ENCODE assay signal across 8 cellular contexts in the genomic region with DNA sequence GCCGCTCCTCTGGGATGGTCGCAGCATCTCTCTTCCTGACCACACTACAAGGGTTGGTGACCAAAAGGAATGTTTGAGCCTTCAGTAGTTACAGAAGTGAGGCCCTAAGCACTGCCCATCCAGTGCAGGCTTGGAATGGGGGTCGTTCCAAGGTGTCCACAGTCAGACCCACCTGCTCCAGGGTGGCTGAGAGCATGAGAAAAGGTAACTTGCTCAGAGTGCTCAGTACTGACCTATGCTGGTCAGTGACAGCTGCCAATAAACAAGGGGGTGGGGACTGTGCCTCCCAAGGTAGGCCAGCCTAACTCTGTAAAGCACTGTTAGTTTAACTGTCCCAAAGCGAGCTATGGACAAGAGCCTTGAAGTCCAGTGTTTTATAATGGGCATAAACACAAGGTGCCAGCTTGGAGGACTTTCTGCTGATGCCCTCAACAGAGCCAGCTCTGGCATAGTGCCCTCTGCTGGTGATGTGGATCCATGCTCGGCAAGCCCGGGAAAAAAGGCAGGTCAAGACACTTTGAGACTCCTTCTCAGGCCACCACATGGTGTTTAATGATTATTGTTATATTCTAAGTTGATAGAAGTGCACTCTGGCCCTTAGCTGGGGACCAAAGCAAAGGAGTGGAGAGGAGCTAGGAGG.
DNase-seq lines count a peak whose midpoint lies in the region; ATAC-seq and TF ChIP-seq lines count a peak whose summit lies in the region.

No MANE protein-coding gene starts in this region.

- no peaks in the 10 kb centered on the region for H3K9me3 Mint-ChIP-seq in CD8-positive, alpha-beta T cell

- H3K9me3 ChIP-seq in CD8-positive, alpha-beta T cell (ENCODE audit: low read length) = no peaks in the 10 kb centered on the region

- no peak overlapping the region for H3K4me3 Mint-ChIP-seq in CD8-positive, alpha-beta T cell

- H3K36me3 ChIP-seq in CD8-positive, alpha-beta T cell (ENCODE audit: insufficient read depth, low read length) = no peaks in the 10 kb centered on the region

- POLR2A ChIA-PET in CD8-positive, alpha-beta T cell (lab: Charles Lee) = no interaction called here

- no peak overlapping the region for H3K27ac ChIP-seq in CD8-positive, alpha-beta T cell (ENCODE audit: low read depth, low read length)

- peaks cover 2% of the 10 kb centered on the region for H3K27me3 Mint-ChIP-seq in CD8-positive, alpha-beta T cell (ENCODE audit: low read depth)

- CTCF ChIA-PET in CD8-positive, alpha-beta T cell (lab: Charles Lee) = interaction anchor here (0.6 to 3.5 kb wide), 11 partner anchors 10 to 342 kb away, joined by 3 to 43 read pairs (median 4); no protein-coding TSS in a partner anchor

- no peaks in the 10 kb centered on the region for H3K27me3 ChIP-seq in CD8-positive, alpha-beta T cell (ENCODE audit: insufficient read depth, low read length)

- intact Hi-C loops in CD8-positive, alpha-beta T cell (cut with DNase I, micrococcal nuclease) = loop anchor here in 1 of 2 experiments (1.0 kb wide), 1 partner anchor 338 kb away; no protein-coding TSS in a partner anchor
- intact Hi-C loops in posterior vena cava (cut with DNase I) = loop anchor here (5.0 kb wide), 2 partner anchors 334 to 339 kb away; no protein-coding TSS in a partner anchor

- H3K27ac Mint-ChIP-seq in CD8-positive, alpha-beta T cell = no peak overlapping the region

- no peaks in the 10 kb centered on the region for H3K4me1 ChIP-seq in CD8-positive, alpha-beta T cell (ENCODE audit: insufficient read depth, low read length)

- ATAC-seq in CD8-positive, alpha-beta T cell = no peak
- ATAC-seq in GM19324 (IDR thresholded peaks at IDR 0.05; ENCODE audit: low FRiP score, unreplicated experiment) = peak; percentile 54

- H3K36me3 Mint-ChIP-seq in CD8-positive, alpha-beta T cell = no peaks in the 10 kb centered on the region

- peak; percentile 13 to 65 (median 26) for DNase-seq in CD8-positive, alpha-beta T cell
- DNase-seq in HS-27A (ENCODE audit: low read depth) (peak; percentile 42), RKO (ENCODE audit: low spot score) (peak; percentile 32), germinal center (ENCODE audit: low spot score) (peak; percentile 43), posterior vena cava (ENCODE audit: low spot score) (peak; percentile 83), mesenteric fat pad (ENCODE audit: low spot score) (no peak)
- peak; percentile 27 for DNase-seq in activated effector memory CD4-positive, alpha-beta T cell treated with Interleukin-2 at 50 U/mL for 16 hours

- no peak overlapping the region for H3K4me3 ChIP-seq in CD8-positive, alpha-beta T cell (ENCODE audit: low read depth, low read length)

- peak; percentile 56 for TF ChIP-seq CTCF in CD8-positive, alpha-beta T cell (IDR thresholded peaks at IDR 0.05)

- H3K4me1 Mint-ChIP-seq in CD8-positive, alpha-beta T cell (ENCODE audit: low read depth) = no peaks in the 10 kb centered on the region
